In genomic region chr11:12744831-12745502, GRCh38 we compare ENCODE assay signal across 9 cellular contexts.
DNase-seq lines count a peak whose midpoint lies in the region; TF ChIP-seq lines count a peak whose summit lies in the region.
"Had no signal": no experiment of that assay in that cellular context is flagged by ENCODE, and none has a peak within 500 bp of the region (broad histone marks: within the 10 kb centered on the region; RNA-seq: fewer than 3 reads in every experiment).

No MANE protein-coding gene starts in this region.

- H3K27ac ChIP-seq in adrenal gland (no peak overlapping the region), skeletal muscle tissue (ENCODE audit: low read depth, low read length) (peak overlapping the region; percentile 87)

- no peaks in the 10 kb centered on the region for H3K27me3 ChIP-seq in adrenal gland
- H3K27me3 ChIP-seq in skeletal muscle tissue (ENCODE audit: control insufficient read depth in 3 of 3, insufficient read depth in 3 of 3, low read length in 3 of 3) = no peaks in the 10 kb centered on the region

- DNase-seq in NCI-H1092 (lab: John Stamatoyannopoulos, UW) (peak; percentile 29), adrenal gland (peak in 4 of 7 donors; percentile 20 to 33 (median 30)), left kidney (ENCODE audit: low read depth, low spot score) (peak; percentile 91), HPDE6-E6E7 (ENCODE audit: extremely low spot score) (no peak), NCI-H226 (no peak)
- no peak for DNase-seq in stimulated activated CD4-positive, alpha-beta T cell treated with anti-CD3 and anti-CD28 coated beads, Interleukin-4, amount 100 ng/mL, for 1 hour
- DNase-seq: stimulated activated CD4-positive, alpha-beta T cell treated with anti-CD3 and anti-CD28 coated beads, Interleukin-15, amount 100 ng/mL, for 24 hours; T1000 had no signal

- TF ChIP-seq POLR2A in adrenal gland (IDR thresholded peaks at IDR 0.05) = no peak

- WGBS in adrenal gland, 4 donors = 53 to 67% (median 60%) methylated on average over 10 of the region's 10 CpGs

- no peaks in the 10 kb centered on the region for H3K9me3 ChIP-seq in adrenal gland (replicated peaks in 1 of 3)
- H3K9me3 ChIP-seq in skeletal muscle tissue (ENCODE audit: control insufficient read depth in 3 of 3, low read length in 3 of 3) = no peaks in the 10 kb centered on the region

- peaks cover 0 to 10% of the 10 kb centered on the region in 2 donors for H3K4me1 ChIP-seq in adrenal gland (replicated peaks in 1 of 2)
- peaks cover 40 to 62% (median 45%) of the 10 kb centered on the region in 3 donors for H3K4me1 ChIP-seq in skeletal muscle tissue (ENCODE audit: control insufficient read depth in 3 of 3, insufficient read depth in 3 of 3, low read length in 3 of 3)

- intact Hi-C loops in adrenal gland (cut with DNase I) = no loop called here

- H3K9ac ChIP-seq in skeletal muscle tissue (ENCODE audit: low read depth in 1 of 3, low read length in 3 of 3) = peak overlapping the region; percentile 68 to 79 (median 78)

- no peak for TF ChIP-seq CTCF in adrenal gland (IDR thresholded peaks at IDR 0.05)

- H3K36me3 ChIP-seq in adrenal gland (replicated peaks in 1 of 2) (no peaks in the 10 kb centered on the region), skeletal muscle tissue (ENCODE audit: control insufficient read depth in 3 of 3, insufficient read depth in 3 of 3, low read length in 3 of 3) (no peaks in the 10 kb centered on the region)

- H3K4me3 ChIP-seq in adrenal gland (no peak overlapping the region), skeletal muscle tissue (ENCODE audit: low read length in 3 of 3) (peak overlapping the region; percentile 57 to 68 (median 61))

Comparison
In these comparisons a context has a peak if more than half of its experiments do, and no peak if none do; other contexts are left out.
1. DNase-seq: peak in NCI-H1092 (single experiment), adrenal gland (4 of 7) and left kidney (single experiment); none in HPDE6-E6E7 (single experiment), stimulated activated CD4-positive, alpha-beta T cell treated with anti-CD3 and anti-CD28 coated beads, Interleukin-4, amount 100 ng/mL, for 1 hour (single experiment) and NCI-H226 (single experiment).
2. H3K4me3 ChIP-seq: peak in skeletal muscle tissue (3 of 3); none in adrenal gland (0 of 4).